In genomic region chr3:13651775-13652428, GRCh38 we compare ENCODE assay signal across 23 cellular contexts.
"Had no signal": no experiment of that assay in that cellular context is flagged by ENCODE, and none has a peak within 500 bp of the region (broad histone marks: within the 10 kb centered on the region; RNA-seq: fewer than 3 reads in every experiment).

No MANE protein-coding gene starts in this region.

- ATAC-seq: activated CD4-positive, alpha-beta T cell treated with anti-CD3 and anti-CD28 coated beads for 36 hours; activated T-helper 17 cell treated with anti-CD3 and anti-CD28 coated beads, Interleukin-2, amount 50 U/mL, for 72 hours; gastrocnemius medialis; left lung had no signal

- H3K27ac ChIP-seq: colonic mucosa, esophagus squamous epithelium, gastrocnemius medialis, left lung, testis had no signal

- DNase-seq: activated B cell treated with CpG ODN at 0.5 μM for 24 hours; activated CD4-positive, alpha-beta T cell treated with anti-CD3 and anti-CD28 coated beads for 36 hours; activated naive CD8-positive, alpha-beta T cell treated with anti-CD3 and anti-CD28 coated beads, Interleukin-2, amount 10 ng/mL, durations not matched to agents 7 days and 5 days; activated T-cell treated with anti-CD3 and anti-CD28 coated beads, Interleukin-2, amount 50 U/mL, for 1 hour; amygdala; colonic mucosa; dorsolateral prefrontal cortex; esophagus squamous epithelium; gastrocnemius medialis; hippocampal formation; kidney glomerular epithelial cell; left lung; naive B cell; retina; stimulated activated CD4-positive, alpha-beta T cell treated with anti-CD3 and anti-CD28 coated beads, Interleukin-4, amount 100 ng/mL, for 1 hour; stimulated activated naive CD4-positive, alpha-beta T cell; T-helper 1 cell; T1000; testis; trophoblast cell had no signal

- H3K9me3 Mint-ChIP-seq: activated B cell treated with CpG ODN at 0.5 μM for 24 hours; activated naive CD8-positive, alpha-beta T cell treated with anti-CD3 and anti-CD28 coated beads, Interleukin-2, amount 10 ng/mL, durations not matched to agents 7 days and 5 days; activated T-helper 17 cell treated with anti-CD3 and anti-CD28 coated beads, Interleukin-2, amount 50 U/mL, for 72 hours; naive B cell; neural crest cell had no signal

- H3K36me3 Mint-ChIP-seq: activated naive CD8-positive, alpha-beta T cell treated with anti-CD3 and anti-CD28 coated beads, Interleukin-2, amount 10 ng/mL, durations not matched to agents 7 days and 5 days had no signal

- H3K4me3 Mint-ChIP-seq: activated B cell treated with CpG ODN at 0.5 μM for 24 hours; activated CD4-positive, alpha-beta T cell treated with anti-CD3 and anti-CD28 coated beads for 36 hours; activated naive CD8-positive, alpha-beta T cell treated with anti-CD3 and anti-CD28 coated beads, Interleukin-2, amount 10 ng/mL, durations not matched to agents 7 days and 5 days; activated T-helper 17 cell treated with anti-CD3 and anti-CD28 coated beads, Interleukin-2, amount 50 U/mL, for 72 hours; naive B cell; neural crest cell had no signal

- H3K27ac Mint-ChIP-seq: activated B cell treated with CpG ODN at 0.5 μM for 24 hours; activated CD4-positive, alpha-beta T cell treated with anti-CD3 and anti-CD28 coated beads for 36 hours; activated naive CD8-positive, alpha-beta T cell treated with anti-CD3 and anti-CD28 coated beads, Interleukin-2, amount 10 ng/mL, durations not matched to agents 7 days and 5 days; activated T-helper 17 cell treated with anti-CD3 and anti-CD28 coated beads, Interleukin-2, amount 50 U/mL, for 72 hours; progenitor cell of endocrine pancreas had no signal
